ENCODE assay signal across 8 cellular contexts in genomic region chr1:32539584-32540571, GRCh38. TPM values are rescaled to one million over a fixed set of nuclear protein-coding genes. Genes with fewer than 3 reads are reported as not detected.
A peak's percentile ranks its signal among the peaks of the same experiment; 100 is the strongest.
DNase-seq lines count a peak whose midpoint lies in the region; ATAC-seq and TF ChIP-seq lines count a peak whose summit lies in the region.

No MANE protein-coding gene starts in this region.

- H3K27ac ChIP-seq in MM.1S (ENCODE audit: low read length) (no peak overlapping the region), esophagus muscularis mucosa (replicated peaks in 1 of 4) (peak overlapping the region; percentile 80 to 87 (median 84))

- H3K4me1 ChIP-seq in MM.1S (ENCODE audit: low read length): peaks cover 8% of the 10 kb centered on the region; the same call in 1 of the 2 replicates
- peaks cover 11 to 21% (median 19%) of the 10 kb centered on the region in 4 donors for H3K4me1 ChIP-seq in esophagus muscularis mucosa

- ATAC-seq in GM18520 (IDR thresholded peaks at IDR 0.05; ENCODE audit: unreplicated experiment): no peak

- H3K4me1 Mint-ChIP-seq in activated CD4-positive, alpha-beta memory T cell treated with anti-CD3 and anti-CD28 coated beads, Interleukin-2, amount 10 ng/mL, durations not matched to agents 7 days and 5 days: peaks cover 9% of the 10 kb centered on the region
- H3K4me1 Mint-ChIP-seq in type B pancreatic cell (ENCODE audit: unreplicated experiment): peaks cover 20% of the 10 kb centered on the region

- 16% methylated on average over 24 of the region's 102 CpGs for WGBS in esophagus muscularis mucosa

- H3K79me2 ChIP-seq in MM.1S (ENCODE audit: low read length): 0 out of 2 replicates have a peak, but pooled peaks cover 13% of the 10 kb centered on the region

- intact Hi-C loops in esophagus muscularis mucosa (cut with DNase I): no loop called here

- peak overlapping the region; percentile 31 for H2AFZ ChIP-seq in MM.1S (ENCODE audit: low read length)

- H3K36me3 Mint-ChIP-seq in activated CD4-positive, alpha-beta memory T cell treated with anti-CD3 and anti-CD28 coated beads, Interleukin-2, amount 10 ng/mL, durations not matched to agents 7 days and 5 days (ENCODE audit: low read depth): peaks cover 2% of the 10 kb centered on the region
- peaks cover 7% of the 10 kb centered on the region for H3K36me3 Mint-ChIP-seq in type B pancreatic cell

- no peaks in the 10 kb centered on the region for H3K9me3 ChIP-seq in MM.1S (replicated peaks; ENCODE audit: insufficient read depth, low read length)
- H3K9me3 ChIP-seq in esophagus muscularis mucosa: no peaks in the 10 kb centered on the region

- H3K4me3 ChIP-seq in MM.1S (ENCODE audit: low read length) (peak overlapping the region; percentile 72), esophagus muscularis mucosa (peak overlapping the region; percentile 66 to 91 (median 73))

- no peaks in the 10 kb centered on the region for H4K20me1 ChIP-seq in MM.1S (ENCODE audit: insufficient read depth, low read length)

- DNase-seq in NCI-H748 (lab: John Stamatoyannopoulos, UW; ENCODE audit: unreplicated experiment) (peak; percentile 62), NCI-H748 treated with DMSO at 0.1 percent for 48 hours (lab: John Stamatoyannopoulos, UW) (no peak), MM.1S (peak; percentile 49), esophagus muscularis mucosa (ENCODE audit: extremely low spot score) (no peak), mucosa of gallbladder (ENCODE audit: low spot score) (peak; percentile 12), type B pancreatic cell (ENCODE audit: extremely low spot score, unreplicated experiment) (peak; percentile 71)
- DNase-seq in activated CD4-positive, alpha-beta memory T cell treated with anti-CD3 and anti-CD28 coated beads, Interleukin-2, amount 10 ng/mL, durations not matched to agents 7 days and 5 days: no peak

- no peak for TF ChIP-seq POLR2A in esophagus muscularis mucosa (IDR thresholded peaks at IDR 0.05; ENCODE audit: low read depth)

- H3K36me3 ChIP-seq in MM.1S (replicated peaks; ENCODE audit: insufficient read depth, low read length) (no peaks in the 10 kb centered on the region), esophagus muscularis mucosa (no peaks in the 10 kb centered on the region)

- H3K27me3 ChIP-seq in MM.1S (replicated peaks; ENCODE audit: insufficient read depth, low read length): 0 out of 2 replicates have a peak, but pooled peaks cover 6% of the 10 kb centered on the region
- H3K27me3 ChIP-seq in esophagus muscularis mucosa: no peaks in the 10 kb centered on the region

- peak overlapping the region; percentile 66 for H3K4me3 Mint-ChIP-seq in activated CD4-positive, alpha-beta memory T cell treated with anti-CD3 and anti-CD28 coated beads, Interleukin-2, amount 10 ng/mL, durations not matched to agents 7 days and 5 days
- peak overlapping the region; percentile 98 for H3K4me3 Mint-ChIP-seq in type B pancreatic cell

- H3K9me2 ChIP-seq in MM.1S (replicated peaks; ENCODE audit: insufficient read depth, low read length): no peaks in the 10 kb centered on the region

- TF ChIP-seq EP300 in esophagus muscularis mucosa (IDR thresholded peaks at IDR 0.05): no peak

- POLR2A ChIA-PET in activated CD4-positive, alpha-beta memory T cell treated with anti-CD3 and anti-CD28 coated beads, Interleukin-2, amount 10 ng/mL, durations not matched to agents 7 days and 5 days (lab: Charles Lee): no interaction called here

- H3K27me3 Mint-ChIP-seq in activated CD4-positive, alpha-beta memory T cell treated with anti-CD3 and anti-CD28 coated beads, Interleukin-2, amount 10 ng/mL, durations not matched to agents 7 days and 5 days: peaks cover 71% of the 10 kb centered on the region
- peaks cover 12% of the 10 kb centered on the region for H3K27me3 Mint-ChIP-seq in type B pancreatic cell

- CTCF ChIA-PET in activated CD4-positive, alpha-beta memory T cell treated with anti-CD3 and anti-CD28 coated beads, Interleukin-2, amount 10 ng/mL, durations not matched to agents 7 days and 5 days (lab: Charles Lee): interaction anchor here (0.5 kb wide), 1 partner anchor 15 kb away, joined by 3 read pairs; no protein-coding TSS in a partner anchor

- H3K27ac Mint-ChIP-seq in activated CD4-positive, alpha-beta memory T cell treated with anti-CD3 and anti-CD28 coated beads, Interleukin-2, amount 10 ng/mL, durations not matched to agents 7 days and 5 days: no peak overlapping the region
- peak overlapping the region; percentile 89 for H3K27ac Mint-ChIP-seq in type B pancreatic cell

- H3F3A ChIP-seq in MM.1S (ENCODE audit: insufficient read depth, low read length): peaks cover 11% of the 10 kb centered on the region; the same call in 1 of the 2 replicates

- no peak for TF ChIP-seq CTCF in MM.1S (IDR thresholded peaks at IDR 0.05; ENCODE audit: low read length)
- peak in 2 of 3 experiments; percentile 9 to 25 for TF ChIP-seq CTCF in esophagus muscularis mucosa (IDR thresholded peaks at IDR 0.05)
- TF ChIP-seq CTCF in type B pancreatic cell (conservative IDR thresholded peaks at IDR 0.05): peak; percentile 32

- peak overlapping the region; percentile 56; the same call in 1 of the 2 replicates for H3K4me2 ChIP-seq in MM.1S (ENCODE audit: low read depth, low read length)

- peak overlapping the region; percentile 57; the same call in 1 of the 2 replicates for H3K9ac ChIP-seq in MM.1S (ENCODE audit: low read length)

- H3K9me3 Mint-ChIP-seq in activated CD4-positive, alpha-beta memory T cell treated with anti-CD3 and anti-CD28 coated beads, Interleukin-2, amount 10 ng/mL, durations not matched to agents 7 days and 5 days: no peaks in the 10 kb centered on the region
- H3K9me3 Mint-ChIP-seq in type B pancreatic cell: no peaks in the 10 kb centered on the region

RNA-seq across cellular contexts. Expression of gene ZBTB8A, which starts 0.7 kb away (rescaled TPM):
- under 1 TPM; 0.18 to 0.20 TPM for total RNA-seq in activated CD4-positive, alpha-beta memory T cell treated with anti-CD3 and anti-CD28 coated beads, Interleukin-2, amount 10 ng/mL, durations not matched to agents 7 days and 5 days
- 10 to 100 TPM in 2 of 4 donors, 1 to 10 TPM in 2; 6.8 to 12.0 (median 10.3) TPM for total RNA-seq in esophagus muscularis mucosa
- 7.3 TPM for total RNA-seq in mucosa of gallbladder
- total RNA-seq in type B pancreatic cell (ENCODE audit: low replicate concordance): 5.4 and 9.5 TPM in 2 replicates

Comparison
In these comparisons a context has a peak if more than half of its experiments do, and no peak if none do; other contexts are left out.
1. DNase-seq: peak in NCI-H748 (single experiment), MM.1S (single experiment), mucosa of gallbladder (single experiment) and type B pancreatic cell (single experiment); none in NCI-H748 treated with DMSO at 0.1 percent for 48 hours (single experiment), activated CD4-positive, alpha-beta memory T cell treated with anti-CD3 and anti-CD28 coated beads, Interleukin-2, amount 10 ng/mL, durations not matched to agents 7 days and 5 days (single experiment) and esophagus muscularis mucosa (single experiment).